ENCODE assay signal across 19 cellular contexts in the genomic region with DNA sequence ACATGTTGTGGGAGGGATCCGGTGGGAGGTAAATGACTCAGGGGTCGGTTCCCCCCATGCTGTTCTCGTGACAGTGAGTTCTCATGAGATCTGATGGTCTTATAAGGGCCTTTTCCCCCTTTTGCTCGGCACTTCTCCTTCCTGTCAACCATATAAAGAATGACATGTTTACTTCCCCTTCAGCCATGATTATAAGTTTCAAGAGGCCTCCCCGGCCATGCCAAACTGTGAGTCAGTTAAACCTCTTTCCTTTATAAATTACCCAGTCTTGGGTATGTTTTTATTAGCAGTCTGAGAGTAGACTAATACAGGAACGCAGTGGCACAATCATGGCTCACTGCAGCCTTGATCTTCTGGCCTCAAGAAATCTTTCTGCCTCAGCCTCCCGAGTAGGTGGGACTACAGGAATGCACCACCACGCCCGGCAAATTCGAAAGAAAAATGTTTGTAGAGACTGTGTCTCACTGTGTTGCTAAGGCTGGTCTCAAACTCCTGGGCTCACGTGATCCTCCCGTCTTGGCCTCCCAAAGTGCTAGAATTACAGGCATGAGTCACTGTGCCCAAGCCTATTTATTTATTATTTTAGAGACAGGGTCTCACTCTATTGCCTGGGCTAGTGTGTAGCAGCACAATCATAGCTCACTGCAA.
DNase-seq lines count a peak whose midpoint lies in the region; ATAC-seq, FAIRE-seq and TF ChIP-seq lines count a peak whose summit lies in the region.
"Had no signal": no experiment of that assay in that cellular context is flagged by ENCODE, and none has a peak within 500 bp of the region (broad histone marks: within the 10 kb centered on the region; RNA-seq: fewer than 3 reads in every experiment).

No MANE protein-coding gene starts in this region.

- no peaks in the 10 kb centered on the region for H3K27me3 ChIP-seq in uterus

- intact Hi-C loops in posterior vena cava (cut with DNase I): no loop called here
- intact Hi-C loops in uterus (cut with DNase I; ENCODE audit: low total_unique reads): no loop called here

- no peak for FAIRE-seq in GM19239 (lab: Jason Lieb, UNC)
- FAIRE-seq: G401.6 had no signal

- DNase-seq in EH (ENCODE audit: low read depth) (peak; percentile 53), NOMO-1 (lab: John Stamatoyannopoulos, UW; ENCODE audit: unreplicated experiment in 2 of 2) (peak; percentile 77 to 91), posterior vena cava (ENCODE audit: low spot score) (peak; percentile 35), GM19239 (ENCODE audit: insufficient read length, low spot score) (no peak), uterus (no peak), NCI-H1694 (lab: John Stamatoyannopoulos, UW) (no peak)
- peak; percentile 18 for DNase-seq in activated naive CD8-positive, alpha-beta T cell treated with anti-CD3 and anti-CD28 coated beads, Interleukin-2, amount 50 U/mL, for 24 hours
- DNase-seq: activated CD4-positive, alpha-beta memory T cell treated with anti-CD3 and anti-CD28 coated beads, Interleukin-2, amount 10 ng/mL, durations not matched to agents 7 days and 5 days; erythroblast; heart left ventricle; left cardiac atrium; NCI-H1436; NCI-H69; T1000 had no signal

- H3K27ac Mint-ChIP-seq in activated naive CD8-positive, alpha-beta T cell treated with anti-CD3 and anti-CD28 coated beads, Interleukin-2, amount 50 U/mL, for 24 hours: peak overlapping the region; percentile 26
- H3K27ac Mint-ChIP-seq: activated CD4-positive, alpha-beta memory T cell treated with anti-CD3 and anti-CD28 coated beads, Interleukin-2, amount 10 ng/mL, durations not matched to agents 7 days and 5 days; IgD-negative memory B cell had no signal

- H3K9me3 Mint-ChIP-seq in activated naive CD8-positive, alpha-beta T cell treated with anti-CD3 and anti-CD28 coated beads, Interleukin-2, amount 50 U/mL, for 24 hours: no peaks in the 10 kb centered on the region

- no peak overlapping the region for H3K4me3 ChIP-seq in uterus
- H3K4me3 ChIP-seq: heart left ventricle had no signal

- TF ChIP-seq CTCF in uterus (IDR thresholded peaks at IDR 0.05): no peak

- no peaks in the 10 kb centered on the region for H3K4me1 ChIP-seq in uterus
- H3K4me1 ChIP-seq: heart left ventricle had no signal

- H3K27me3 Mint-ChIP-seq in activated naive CD8-positive, alpha-beta T cell treated with anti-CD3 and anti-CD28 coated beads, Interleukin-2, amount 50 U/mL, for 24 hours: no peaks in the 10 kb centered on the region
- H3K27me3 Mint-ChIP-seq: activated CD4-positive, alpha-beta memory T cell treated with anti-CD3 and anti-CD28 coated beads, Interleukin-2, amount 10 ng/mL, durations not matched to agents 7 days and 5 days; activated naive CD8-positive, alpha-beta T cell; IgD-negative memory B cell had no signal

- ATAC-seq in activated naive CD8-positive, alpha-beta T cell treated with anti-CD3 and anti-CD28 coated beads, Interleukin-2, amount 50 U/mL, for 24 hours: peak; percentile 48
- ATAC-seq in HG02571 (IDR thresholded peaks at IDR 0.05; ENCODE audit: unreplicated experiment): no peak
- ATAC-seq: heart left ventricle, left cardiac atrium had no signal

- H3K36me3 Mint-ChIP-seq in activated naive CD8-positive, alpha-beta T cell treated with anti-CD3 and anti-CD28 coated beads, Interleukin-2, amount 50 U/mL, for 24 hours (ENCODE audit: low read depth): peaks cover 31% of the 10 kb centered on the region

- peaks cover 20% of the 10 kb centered on the region for H3K4me1 Mint-ChIP-seq in activated naive CD8-positive, alpha-beta T cell treated with anti-CD3 and anti-CD28 coated beads, Interleukin-2, amount 50 U/mL, for 24 hours
- H3K4me1 Mint-ChIP-seq: activated CD4-positive, alpha-beta memory T cell treated with anti-CD3 and anti-CD28 coated beads, Interleukin-2, amount 10 ng/mL, durations not matched to agents 7 days and 5 days; IgD-negative memory B cell had no signal

- TF ChIP-seq POLR2A in uterus (IDR thresholded peaks at IDR 0.05): no peak

- H3K36me3 ChIP-seq in uterus: no peaks in the 10 kb centered on the region
- H3K36me3 ChIP-seq: heart left ventricle had no signal

- H3K4me3 Mint-ChIP-seq in activated naive CD8-positive, alpha-beta T cell treated with anti-CD3 and anti-CD28 coated beads, Interleukin-2, amount 50 U/mL, for 24 hours: no peak overlapping the region
- H3K4me3 Mint-ChIP-seq: activated CD4-positive, alpha-beta memory T cell treated with anti-CD3 and anti-CD28 coated beads, Interleukin-2, amount 10 ng/mL, durations not matched to agents 7 days and 5 days; activated naive CD8-positive, alpha-beta T cell had no signal

- H3K9me3 ChIP-seq in uterus: no peaks in the 10 kb centered on the region
- H3K9me3 ChIP-seq: heart left ventricle had no signal

- H3K27ac ChIP-seq in uterus: no peak overlapping the region
- H3K27ac ChIP-seq: C4-2B had no signal

Comparison
In these comparisons a context has a peak if more than half of its experiments do, and no peak if none do; other contexts are left out.
1. DNase-seq: peak in EH (single experiment), NOMO-1 (2 of 2), activated naive CD8-positive, alpha-beta T cell treated with anti-CD3 and anti-CD28 coated beads, Interleukin-2, amount 50 U/mL, for 24 hours (single experiment) and posterior vena cava (single experiment); none in GM19239 (single experiment), uterus (0 of 2) and NCI-H1694 (single experiment).